ENCODE assay signal across 25 cellular contexts in genomic region chr12:51867796-51868428, GRCh38. TPM values are rescaled to one million over a fixed set of nuclear protein-coding genes. Genes with fewer than 3 reads are reported as not detected.
A peak's percentile ranks its signal among the peaks of the same experiment; 100 is the strongest.
DNase-seq lines count a peak whose midpoint lies in the region; ATAC-seq and TF ChIP-seq lines count a peak whose summit lies in the region.
"Had no signal": no experiment of that assay in that cellular context is flagged by ENCODE, and none has a peak within 500 bp of the region (broad histone marks: within the 10 kb centered on the region; RNA-seq: fewer than 3 reads in every experiment).

No MANE protein-coding gene starts in this region.

- no peak overlapping the region for H3K27ac ChIP-seq in GM23248
- H3K27ac ChIP-seq: Peyer's patch, right atrium auricular region, spleen, transverse colon had no signal

- peak overlapping the region in 4 of 5 experiments; percentile 43 to 75 (median 52) for H3K4me3 Mint-ChIP-seq in brain
- peak overlapping the region in 5 of 8 donors; percentile 25 to 76 (median 72) for H3K4me3 Mint-ChIP-seq in naive B cell
- peak overlapping the region; percentile 3 to 20 for H3K4me3 Mint-ChIP-seq in stimulated activated naive B cell treated with anti-CD40 and anti-IgM and Interleukin-4, amounts not matched to agents 10 μg/mL and 1 μg/mL and 100 μg/mL, for 72 hours
- no peak overlapping the region for H3K4me3 Mint-ChIP-seq in Calu3 (ENCODE audit: low read depth, unreplicated experiment)
- H3K4me3 Mint-ChIP-seq: activated CD4-positive, alpha-beta T cell treated with anti-CD3 and anti-CD28 coated beads for 36 hours had no signal

- no peaks in the 10 kb centered on the region for H3K36me3 Mint-ChIP-seq in brain
- H3K36me3 Mint-ChIP-seq in naive B cell = no peaks in the 10 kb centered on the region
- no peaks in the 10 kb centered on the region for H3K36me3 Mint-ChIP-seq in stimulated activated naive B cell treated with anti-CD40 and anti-IgM and Interleukin-4, amounts not matched to agents 10 μg/mL and 1 μg/mL and 100 μg/mL, for 72 hours
- no peaks in the 10 kb centered on the region for H3K36me3 Mint-ChIP-seq in Calu3 (ENCODE audit: insufficient read depth, unreplicated experiment)
- H3K36me3 Mint-ChIP-seq: T-cell had no signal

- intact Hi-C loops in Calu3 (cut with micrococcal nuclease; ENCODE audit: unreplicated experiment) = no loop called here

- CTCF ChIA-PET in Calu3 (lab: Charles Lee) = no interaction called here

- H3K4me2 ChIP-seq in GM23248 (ENCODE audit: unreplicated experiment) = no peak overlapping the region

- H3K27ac Mint-ChIP-seq in brain (peak overlapping the region in 2 of 5 experiments; percentile 83 to 91), naive B cell (peak overlapping the region in 1 of 6 donors; percentile 71), Calu3 (ENCODE audit: unreplicated experiment) (no peak overlapping the region)
- no peak overlapping the region for H3K27ac Mint-ChIP-seq in stimulated activated naive B cell treated with anti-CD40 and anti-IgM and Interleukin-4, amounts not matched to agents 10 μg/mL and 1 μg/mL and 100 μg/mL, for 72 hours
- H3K27ac Mint-ChIP-seq: activated CD4-positive, alpha-beta T cell treated with anti-CD3 and anti-CD28 coated beads for 36 hours; stimulated activated naive CD8-positive, alpha-beta T cell treated with anti-CD3 and anti-CD28 coated beads, Interleukin-15, amount 100 ng/mL, for 72 hours had no signal

- H3K9ac ChIP-seq in GM23248 = no peak overlapping the region

- H3K27me3 Mint-ChIP-seq in brain = peaks cover 9% of the 10 kb centered on the region
- H3K27me3 Mint-ChIP-seq in naive B cell = peaks cover 55 to 88% (median 83%) of the 10 kb centered on the region in 3 donors
- peaks cover 80 to 87% of the 10 kb centered on the region in 2 donors for H3K27me3 Mint-ChIP-seq in stimulated activated naive B cell treated with anti-CD40 and anti-IgM and Interleukin-4, amounts not matched to agents 10 μg/mL and 1 μg/mL and 100 μg/mL, for 72 hours
- peaks cover 61% of the 10 kb centered on the region for H3K27me3 Mint-ChIP-seq in Calu3 (ENCODE audit: unreplicated experiment)

- H3K4me1 ChIP-seq in GM23248 (ENCODE audit: insufficient read depth) = no peaks in the 10 kb centered on the region; the same call in 1 of the 2 replicates

- H3K79me2 ChIP-seq in GM23248 (ENCODE audit: insufficient read depth) = no peaks in the 10 kb centered on the region

- 0 out of 2 replicates have a peak, but pooled peaks cover 15% of the 10 kb centered on the region for H3K27me3 ChIP-seq in GM23248 (replicated peaks; ENCODE audit: insufficient read depth)

- no peaks in the 10 kb centered on the region for H3K9me3 ChIP-seq in GM23248 (ENCODE audit: low read depth)
- H3K9me3 ChIP-seq: HAP-1, Peyer's patch, right atrium auricular region, spleen, transverse colon had no signal

- no peak overlapping the region for H3K4me3 ChIP-seq in GM23248
- H3K4me3 ChIP-seq: HAP-1 had no signal

- in situ Hi-C loops in GM23248 (cut with MboI) = no loop called here

- no peak overlapping the region for H2AFZ ChIP-seq in GM23248

- TF ChIP-seq CTCF in brain (conservative IDR thresholded peaks at IDR 0.05) = no peak
- no peak for TF ChIP-seq CTCF in Calu3 (IDR thresholded peaks at IDR 0.05; ENCODE audit: unreplicated experiment)

- no peaks in the 10 kb centered on the region for H3K9me2 ChIP-seq in GM23248 (ENCODE audit: insufficient read depth)

- no peaks in the 10 kb centered on the region for H3K36me3 ChIP-seq in GM23248 (ENCODE audit: low read depth)
- H3K36me3 ChIP-seq: HAP-1, Peyer's patch, right atrium auricular region, spleen, transverse colon had no signal

- 0 out of 2 replicates have a peak, but pooled peaks cover 4% of the 10 kb centered on the region for H3F3A ChIP-seq in GM23248 (ENCODE audit: insufficient read depth)

- no peaks in the 10 kb centered on the region for H4K20me1 ChIP-seq in GM23248 (ENCODE audit: insufficient read depth)

- 97 to 98% methylated on average over 12 of the region's 12 CpGs for whole genome bisulfite sequencing in GM23248 (ENCODE audit: low coverage in 1 of 2, low lambda C conversion rate in 2 of 2, missing lambda C conversion rate in 2 of 2), 2 experiments

- peaks cover 66% of the 10 kb centered on the region for H3K4me1 Mint-ChIP-seq in brain
- peaks cover 26 to 41% (median 34%) of the 10 kb centered on the region in 3 donors for H3K4me1 Mint-ChIP-seq in naive B cell
- H3K4me1 Mint-ChIP-seq in stimulated activated naive B cell treated with anti-CD40 and anti-IgM and Interleukin-4, amounts not matched to agents 10 μg/mL and 1 μg/mL and 100 μg/mL, for 72 hours = peaks cover 32 to 52% of the 10 kb centered on the region in 2 donors
- no peaks in the 10 kb centered on the region for H3K4me1 Mint-ChIP-seq in Calu3 (ENCODE audit: low read depth, unreplicated experiment)

- ATAC-seq in naive B cell (ENCODE audit: low read depth in 2 of 2) = no peak
- no peak for ATAC-seq in stimulated activated naive B cell treated with anti-CD40 and anti-IgM and Interleukin-4, amounts not matched to agents 10 μg/mL and 1 μg/mL and 100 μg/mL, for 72 hours (replicated peaks)
- ATAC-seq: activated CD4-positive, alpha-beta T cell treated with anti-CD3 and anti-CD28 coated beads for 36 hours; left lobe of liver; stimulated activated naive CD8-positive, alpha-beta T cell treated with anti-CD3 and anti-CD28 coated beads, Interleukin-15, amount 100 ng/mL, for 72 hours; T-cell had no signal

- peak; percentile 52 for DNase-seq in activated effector memory CD4-positive, alpha-beta T cell treated with anti-CD3 and anti-CD28 coated beads, Interleukin-2, amount 50 U/mL, for 16 hours
- DNase-seq in activated effector memory CD4-positive, alpha-beta T cell treated with Interleukin-2 at 50 U/mL for 16 hours = no peak
- DNase-seq in naive B cell = no peak
- no peak for DNase-seq in stimulated activated naive B cell treated with anti-CD40 and anti-IgM and Interleukin-4, amounts not matched to agents 10 μg/mL and 1 μg/mL and 100 μg/mL, for 72 hours
- DNase-seq in GM23248 = no peak
- no peak for DNase-seq in Calu3
- DNase-seq in NCI-H510A treated with DMSO at 0.1 percent for 48 hours (lab: John Stamatoyannopoulos, UW) = no peak
- DNase-seq: activated CD4-positive, alpha-beta T cell treated with anti-CD3 and anti-CD28 coated beads for 36 hours; AML-193; cortex of kidney; NCI-H1417 treated with DMSO at 0.1 percent for 48 hours; NCI-H446; occipital lobe; Peyer's patch; spleen; stimulated activated CD4-positive, alpha-beta T cell treated with anti-CD3 and anti-CD28 coated beads, Interleukin-4, amount 100 ng/mL, for 1 hour; stimulated activated naive CD8-positive, alpha-beta T cell treated with anti-CD3 and anti-CD28 coated beads, Interleukin-15, amount 100 ng/mL, for 72 hours; transverse colon had no signal

- H3K9me3 Mint-ChIP-seq in brain = no peaks in the 10 kb centered on the region
- H3K9me3 Mint-ChIP-seq in naive B cell = no peaks in the 10 kb centered on the region
- no peaks in the 10 kb centered on the region for H3K9me3 Mint-ChIP-seq in stimulated activated naive B cell treated with anti-CD40 and anti-IgM and Interleukin-4, amounts not matched to agents 10 μg/mL and 1 μg/mL and 100 μg/mL, for 72 hours
- H3K9me3 Mint-ChIP-seq in Calu3 (ENCODE audit: low read depth, unreplicated experiment) = no peaks in the 10 kb centered on the region
- H3K9me3 Mint-ChIP-seq: stimulated activated naive CD8-positive, alpha-beta T cell treated with anti-CD3 and anti-CD28 coated beads, Interleukin-15, amount 100 ng/mL, for 72 hours; T-cell had no signal

- no TSS peak for BruUV-seq in Calu3 (replicated peaks; lab: Mats Ljungman, UMichigan)

RNA-seq across cellular contexts. Expression of gene FIGNL2, which starts 19.4 kb away (rescaled TPM):
- polyA plus RNA-seq in brain (ENCODE audit: insufficient read depth, low read depth, low replicate concordance) = 0.46 TPM
- under 1 TPM in 2 of 6 donors, not detected in 4; 0.06 to 0.11 TPM for polyA plus RNA-seq in naive B cell (ENCODE audit: low read depth in 6 of 6)
- 0.32 and 0.76 TPM in 2 replicates for total RNA-seq in GM23248 (2014; rRNA removed; shearing (Covaris generic))
- polyA plus RNA-seq in GM23248 (2016; fragmentation: Nextera tagmentation; extraction: Ambion mirVana) = 0.13 and 0.23 TPM in 2 replicates
- not detected in 2 replicates for total RNA-seq in Calu3 (2022)
- total RNA-seq: transverse colon had no signal

RNA-seq across cellular contexts. Expression of gene ANKRD33, which starts 20.0 kb away (rescaled TPM):
- polyA plus RNA-seq in brain (ENCODE audit: insufficient read depth, low read depth, low replicate concordance) = not detected
- polyA plus RNA-seq in naive B cell (ENCODE audit: low read depth in 6 of 6) = not detected
- not detected in 2 replicates for total RNA-seq in GM23248 (2014; rRNA removed; shearing (Covaris generic))
- not detected in 2 replicates for polyA plus RNA-seq in GM23248 (2016; fragmentation: Nextera tagmentation; extraction: Ambion mirVana)
- not detected in 2 replicates for total RNA-seq in Calu3 (2022)
- total RNA-seq: A172; activated CD4-positive, alpha-beta T cell treated with anti-CD3 and anti-CD28 coated beads for 36 hours; left lobe of liver; M059J; occipital lobe; Peyer's patch; right atrium auricular region; spleen; T-cell; transverse colon had no signal
- polyA plus RNA-seq: spleen had no signal

RNA-seq across cellular contexts. Expression of gene ACVRL1, which starts 39.4 kb away (rescaled TPM):
- polyA plus RNA-seq in brain (ENCODE audit: insufficient read depth, low read depth, low replicate concordance) (9.8 TPM), naive B cell (ENCODE audit: low read depth in 6 of 6) (not detected), GM23248 (2016; fragmentation: Nextera tagmentation; extraction: Ambion mirVana) (18.9 and 19.1 TPM in 2 replicates)
- 67.4 and 114 TPM in 2 replicates for total RNA-seq in GM23248 (2014; rRNA removed; shearing (Covaris generic))
- 0.44 TPM in 1 of 2 replicates, not detected in the other for total RNA-seq in Calu3 (2022)
- total RNA-seq: activated CD4-positive, alpha-beta T cell treated with anti-CD3 and anti-CD28 coated beads for 36 hours had no signal

Comparison
In these comparisons a context has a peak if more than half of its experiments do, and no peak if none do; other contexts are left out.
1. RNA of gene ACVRL1, which starts 39.4 kb away (polyA plus RNA-seq): 18.9 to 19.1 TPM in GM23248 and 9.8 TPM in brain (single experiment); not detected in naive B cell; every median in the first group is over 10 times any median in the second.